In genomic region chr1:88890790-88891317, GRCh38 we compare ENCODE assay signal across 7 cellular contexts.
DNase-seq lines count a peak whose midpoint lies in the region; ATAC-seq and TF ChIP-seq lines count a peak whose summit lies in the region.

No MANE protein-coding gene starts in this region.

- H3K27me3 ChIP-seq in layer of hippocampus (ENCODE audit: control insufficient read depth, insufficient read depth, low read length): no peaks in the 10 kb centered on the region

- H3K4me3 ChIP-seq in GM08714 (ENCODE audit: low read length): peak overlapping the region; percentile 95

- peak; percentile 45 for DNase-seq in cerebellar cortex (ENCODE audit: low spot score)
- DNase-seq in stimulated activated CD4-positive, alpha-beta T cell treated with anti-CD3 and anti-CD28 coated beads, Interleukin-4, amount 100 ng/mL, for 4 hours: peak; percentile 7 to 22

- H3K27ac ChIP-seq in layer of hippocampus (ENCODE audit: low read depth, low read length): peak overlapping the region; percentile 86

- ATAC-seq in HG03025 (IDR thresholded peaks at IDR 0.05; ENCODE audit: low FRiP score, unreplicated experiment): peak; percentile 24
- ATAC-seq in SK-N-SH treated with all-trans-retinoic acid at 6 μM for 48 hours: peak; percentile 77
- ATAC-seq in GM19397 (IDR thresholded peaks at IDR 0.05; ENCODE audit: unreplicated experiment): no peak

TF ChIP-seq in SK-N-SH treated with all-trans-retinoic acid at 6 μM for 48 hours, 23 proteins besides CTCF, POLR2A, EP300 and RAD21:
- TF ChIP-seq ZC3H10 (CRISPR knock-in tag; IDR thresholded peaks at IDR 0.05) (no peak), ZFP30 (CRISPR knock-in tag; IDR thresholded peaks at IDR 0.05) (no peak), CSDC2 (CRISPR knock-in tag; IDR thresholded peaks at IDR 0.05) (no peak), ZFP3 (CRISPR knock-in tag; IDR thresholded peaks at IDR 0.05) (no peak), PATZ1 (CRISPR knock-in tag; IDR thresholded peaks at IDR 0.05; ENCODE audit: borderline replicate concordance) (no peak), ISL1 (CRISPR knock-in tag; IDR thresholded peaks at IDR 0.05) (no peak), ZNF565 (CRISPR knock-in tag; conservative IDR thresholded peaks at IDR 0.05; ENCODE audit: low read depth) (no peak), RARB (CRISPR knock-in tag; IDR thresholded peaks at IDR 0.05) (no peak), TOX (CRISPR knock-in tag; IDR thresholded peaks at IDR 0.05; ENCODE audit: borderline replicate concordance) (no peak), ZNF8 (CRISPR knock-in tag; IDR thresholded peaks at IDR 0.05) (no peak), TSHZ2 (CRISPR knock-in tag; IDR thresholded peaks at IDR 0.05) (no peak), OSR1 (CRISPR knock-in tag; IDR thresholded peaks at IDR 0.05) (no peak), ZNF70 (CRISPR knock-in tag; IDR thresholded peaks at IDR 0.05) (no peak), POU6F1 (CRISPR knock-in tag; IDR thresholded peaks at IDR 0.05; ENCODE audit: borderline replicate concordance, low read depth) (no peak), ARNTL (CRISPR knock-in tag; IDR thresholded peaks at IDR 0.05; ENCODE audit: borderline replicate concordance, low read depth) (no peak)
- TF ChIP-seq, protein P1, sequence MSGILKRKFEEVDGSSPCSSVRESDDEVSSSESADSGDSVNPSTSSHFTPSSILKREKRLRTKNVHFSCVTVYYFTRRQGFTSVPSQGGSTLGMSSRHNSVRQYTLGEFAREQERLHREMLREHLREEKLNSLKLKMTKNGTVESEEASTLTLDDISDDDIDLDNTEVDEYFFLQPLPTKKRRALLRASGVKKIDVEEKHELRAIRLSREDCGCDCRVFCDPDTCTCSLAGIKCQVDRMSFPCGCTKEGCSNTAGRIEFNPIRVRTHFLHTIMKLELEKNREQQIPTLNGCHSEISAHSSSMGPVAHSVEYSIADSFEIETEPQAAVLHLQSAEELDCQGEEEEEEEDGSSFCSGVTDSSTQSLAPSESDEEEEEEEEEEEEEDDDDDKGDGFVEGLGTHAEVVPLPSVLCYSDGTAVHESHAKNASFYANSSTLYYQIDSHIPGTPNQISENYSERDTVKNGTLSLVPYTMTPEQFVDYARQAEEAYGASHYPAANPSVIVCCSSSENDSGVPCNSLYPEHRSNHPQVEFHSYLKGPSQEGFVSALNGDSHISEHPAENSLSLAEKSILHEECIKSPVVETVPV (CRISPR knock-in tag; IDR thresholded peaks at IDR 0.05): no peak
